ENCODE assay signal across 1 cellular context in the genomic region with DNA sequence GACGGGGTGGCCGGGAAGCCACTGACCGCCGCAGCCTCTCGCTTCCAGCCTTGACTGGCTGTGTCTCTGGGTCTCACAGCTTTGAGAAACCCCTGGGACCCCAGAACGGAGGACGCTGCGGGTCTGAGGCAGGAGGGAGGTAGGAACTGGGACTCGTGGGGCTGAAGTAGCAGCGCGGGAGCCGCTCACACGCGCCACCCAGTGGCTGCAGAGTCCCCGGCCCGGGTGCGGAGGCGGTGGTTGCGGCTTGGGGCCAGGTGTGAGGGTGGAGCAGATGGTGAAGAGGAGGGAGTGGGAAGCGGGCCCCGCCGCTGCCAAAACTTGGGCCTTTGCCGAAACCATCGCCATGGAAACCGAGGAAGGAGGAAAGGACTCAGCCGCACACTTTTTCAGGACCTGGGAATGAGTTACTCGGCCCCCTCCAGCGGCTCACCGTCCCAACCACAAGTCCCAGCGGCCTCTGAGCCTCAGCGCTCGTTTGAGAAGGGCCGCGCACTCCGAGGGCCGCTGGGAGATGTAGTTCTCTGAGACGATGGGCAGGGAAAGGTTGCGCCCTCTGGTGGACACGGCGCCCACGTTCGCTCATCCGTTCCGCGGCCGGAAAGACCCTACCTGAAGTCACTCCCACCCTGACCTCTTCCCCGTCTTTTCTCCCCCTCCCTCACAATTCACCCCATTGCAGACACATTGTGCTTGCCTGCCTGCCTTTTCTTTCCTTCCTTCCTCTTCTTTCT.
TF ChIP-seq lines count a peak whose summit lies in the region.

No MANE protein-coding gene starts in this region.

TF ChIP-seq in GM12878, 131 proteins besides CTCF, POLR2A, EP300 and RAD21 (continued from another document and continues in another):
- TF ChIP-seq, protein P1, sequence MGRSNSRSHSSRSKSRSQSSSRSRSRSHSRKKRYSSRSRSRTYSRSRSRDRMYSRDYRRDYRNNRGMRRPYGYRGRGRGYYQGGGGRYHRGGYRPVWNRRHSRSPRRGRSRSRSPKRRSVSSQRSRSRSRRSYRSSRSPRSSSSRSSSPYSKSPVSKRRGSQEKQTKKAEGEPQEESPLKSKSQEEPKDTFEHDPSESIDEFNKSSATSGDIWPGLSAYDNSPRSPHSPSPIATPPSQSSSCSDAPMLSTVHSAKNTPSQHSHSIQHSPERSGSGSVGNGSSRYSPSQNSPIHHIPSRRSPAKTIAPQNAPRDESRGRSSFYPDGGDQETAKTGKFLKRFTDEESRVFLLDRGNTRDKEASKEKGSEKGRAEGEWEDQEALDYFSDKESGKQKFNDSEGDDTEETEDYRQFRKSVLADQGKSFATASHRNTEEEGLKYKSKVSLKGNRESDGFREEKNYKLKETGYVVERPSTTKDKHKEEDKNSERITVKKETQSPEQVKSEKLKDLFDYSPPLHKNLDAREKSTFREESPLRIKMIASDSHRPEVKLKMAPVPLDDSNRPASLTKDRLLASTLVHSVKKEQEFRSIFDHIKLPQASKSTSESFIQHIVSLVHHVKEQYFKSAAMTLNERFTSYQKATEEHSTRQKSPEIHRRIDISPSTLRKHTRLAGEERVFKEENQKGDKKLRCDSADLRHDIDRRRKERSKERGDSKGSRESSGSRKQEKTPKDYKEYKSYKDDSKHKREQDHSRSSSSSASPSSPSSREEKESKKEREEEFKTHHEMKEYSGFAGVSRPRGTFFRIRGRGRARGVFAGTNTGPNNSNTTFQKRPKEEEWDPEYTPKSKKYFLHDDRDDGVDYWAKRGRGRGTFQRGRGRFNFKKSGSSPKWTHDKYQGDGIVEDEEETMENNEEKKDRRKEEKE (IDR thresholded peaks at IDR 0.05): no peak
- TF ChIP-seq, protein P2, sequence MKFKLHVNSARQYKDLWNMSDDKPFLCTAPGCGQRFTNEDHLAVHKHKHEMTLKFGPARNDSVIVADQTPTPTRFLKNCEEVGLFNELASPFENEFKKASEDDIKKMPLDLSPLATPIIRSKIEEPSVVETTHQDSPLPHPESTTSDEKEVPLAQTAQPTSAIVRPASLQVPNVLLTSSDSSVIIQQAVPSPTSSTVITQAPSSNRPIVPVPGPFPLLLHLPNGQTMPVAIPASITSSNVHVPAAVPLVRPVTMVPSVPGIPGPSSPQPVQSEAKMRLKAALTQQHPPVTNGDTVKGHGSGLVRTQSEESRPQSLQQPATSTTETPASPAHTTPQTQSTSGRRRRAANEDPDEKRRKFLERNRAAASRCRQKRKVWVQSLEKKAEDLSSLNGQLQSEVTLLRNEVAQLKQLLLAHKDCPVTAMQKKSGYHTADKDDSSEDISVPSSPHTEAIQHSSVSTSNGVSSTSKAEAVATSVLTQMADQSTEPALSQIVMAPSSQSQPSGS (IDR thresholded peaks at IDR 0.05; ENCODE audit: low read length): no peak
- TF ChIP-seq, protein P3, sequence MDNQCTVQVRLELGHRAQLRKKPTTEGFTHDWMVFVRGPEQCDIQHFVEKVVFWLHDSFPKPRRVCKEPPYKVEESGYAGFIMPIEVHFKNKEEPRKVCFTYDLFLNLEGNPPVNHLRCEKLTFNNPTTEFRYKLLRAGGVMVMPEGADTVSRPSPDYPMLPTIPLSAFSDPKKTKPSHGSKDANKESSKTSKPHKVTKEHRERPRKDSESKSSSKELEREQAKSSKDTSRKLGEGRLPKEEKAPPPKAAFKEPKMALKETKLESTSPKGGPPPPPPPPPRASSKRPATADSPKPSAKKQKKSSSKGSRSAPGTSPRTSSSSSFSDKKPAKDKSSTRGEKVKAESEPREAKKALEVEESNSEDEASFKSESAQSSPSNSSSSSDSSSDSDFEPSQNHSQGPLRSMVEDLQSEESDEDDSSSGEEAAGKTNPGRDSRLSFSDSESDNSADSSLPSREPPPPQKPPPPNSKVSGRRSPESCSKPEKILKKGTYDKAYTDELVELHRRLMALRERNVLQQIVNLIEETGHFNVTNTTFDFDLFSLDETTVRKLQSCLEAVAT (IDR thresholded peaks at IDR 0.05): peak; percentile 83
- no peak for TF ChIP-seq HDAC6 (IDR thresholded peaks at IDR 0.05; ENCODE audit: unreplicated experiment)
- peak; percentile 95 for TF ChIP-seq TCF12 (IDR thresholded peaks at IDR 0.05; ENCODE audit: low read depth, low read length)
- TF ChIP-seq MTA2 (IDR thresholded peaks at IDR 0.05; ENCODE audit: low read depth): no peak
- TF ChIP-seq, protein P4, sequence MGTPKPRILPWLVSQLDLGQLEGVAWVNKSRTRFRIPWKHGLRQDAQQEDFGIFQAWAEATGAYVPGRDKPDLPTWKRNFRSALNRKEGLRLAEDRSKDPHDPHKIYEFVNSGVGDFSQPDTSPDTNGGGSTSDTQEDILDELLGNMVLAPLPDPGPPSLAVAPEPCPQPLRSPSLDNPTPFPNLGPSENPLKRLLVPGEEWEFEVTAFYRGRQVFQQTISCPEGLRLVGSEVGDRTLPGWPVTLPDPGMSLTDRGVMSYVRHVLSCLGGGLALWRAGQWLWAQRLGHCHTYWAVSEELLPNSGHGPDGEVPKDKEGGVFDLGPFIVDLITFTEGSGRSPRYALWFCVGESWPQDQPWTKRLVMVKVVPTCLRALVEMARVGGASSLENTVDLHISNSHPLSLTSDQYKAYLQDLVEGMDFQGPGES (IDR thresholded peaks at IDR 0.05): peak; percentile 23; the same call in 1 of the 2 replicates
- no peak for TF ChIP-seq ZSCAN29 (IDR thresholded peaks at IDR 0.05)
- TF ChIP-seq, protein P5, sequence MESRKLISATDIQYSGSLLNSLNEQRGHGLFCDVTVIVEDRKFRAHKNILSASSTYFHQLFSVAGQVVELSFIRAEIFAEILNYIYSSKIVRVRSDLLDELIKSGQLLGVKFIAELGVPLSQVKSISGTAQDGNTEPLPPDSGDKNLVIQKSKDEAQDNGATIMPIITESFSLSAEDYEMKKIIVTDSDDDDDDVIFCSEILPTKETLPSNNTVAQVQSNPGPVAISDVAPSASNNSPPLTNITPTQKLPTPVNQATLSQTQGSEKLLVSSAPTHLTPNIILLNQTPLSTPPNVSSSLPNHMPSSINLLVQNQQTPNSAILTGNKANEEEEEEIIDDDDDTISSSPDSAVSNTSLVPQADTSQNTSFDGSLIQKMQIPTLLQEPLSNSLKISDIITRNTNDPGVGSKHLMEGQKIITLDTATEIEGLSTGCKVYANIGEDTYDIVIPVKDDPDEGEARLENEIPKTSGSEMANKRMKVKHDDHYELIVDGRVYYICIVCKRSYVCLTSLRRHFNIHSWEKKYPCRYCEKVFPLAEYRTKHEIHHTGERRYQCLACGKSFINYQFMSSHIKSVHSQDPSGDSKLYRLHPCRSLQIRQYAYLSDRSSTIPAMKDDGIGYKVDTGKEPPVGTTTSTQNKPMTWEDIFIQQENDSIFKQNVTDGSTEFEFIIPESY (IDR thresholded peaks at IDR 0.05): peak; percentile 95
- TF ChIP-seq, protein P6, sequence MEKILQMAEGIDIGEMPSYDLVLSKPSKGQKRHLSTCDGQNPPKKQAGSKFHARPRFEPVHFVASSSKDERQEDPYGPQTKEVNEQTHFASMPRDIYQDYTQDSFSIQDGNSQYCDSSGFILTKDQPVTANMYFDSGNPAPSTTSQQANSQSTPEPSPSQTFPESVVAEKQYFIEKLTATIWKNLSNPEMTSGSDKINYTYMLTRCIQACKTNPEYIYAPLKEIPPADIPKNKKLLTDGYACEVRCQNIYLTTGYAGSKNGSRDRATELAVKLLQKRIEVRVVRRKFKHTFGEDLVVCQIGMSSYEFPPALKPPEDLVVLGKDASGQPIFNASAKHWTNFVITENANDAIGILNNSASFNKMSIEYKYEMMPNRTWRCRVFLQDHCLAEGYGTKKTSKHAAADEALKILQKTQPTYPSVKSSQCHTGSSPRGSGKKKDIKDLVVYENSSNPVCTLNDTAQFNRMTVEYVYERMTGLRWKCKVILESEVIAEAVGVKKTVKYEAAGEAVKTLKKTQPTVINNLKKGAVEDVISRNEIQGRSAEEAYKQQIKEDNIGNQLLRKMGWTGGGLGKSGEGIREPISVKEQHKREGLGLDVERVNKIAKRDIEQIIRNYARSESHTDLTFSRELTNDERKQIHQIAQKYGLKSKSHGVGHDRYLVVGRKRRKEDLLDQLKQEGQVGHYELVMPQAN (conservative IDR thresholded peaks at IDR 0.05): no peak; the same call in 1 of the 2 replicates
- TF ChIP-seq NFIC (IDR thresholded peaks at IDR 0.05; ENCODE audit: low read depth, low read length): no peak
- peak; percentile 22 for TF ChIP-seq MXI1 (IDR thresholded peaks at IDR 0.05; ENCODE audit: low read depth, low read length)
- no peak for TF ChIP-seq MTA3 (IDR thresholded peaks at IDR 0.05; ENCODE audit: borderline replicate concordance, low read length)
- 0 out of 2 replicates have a peak, but pooled peaks have one; percentile 37 for TF ChIP-seq PAX5 (IDR thresholded peaks at IDR 0.05; ENCODE audit: borderline replicate concordance, low read depth, low read length)
- no peak for TF ChIP-seq POLR2AphosphoS2 (IDR thresholded peaks at IDR 0.05; ENCODE audit: low read depth, low read length)
- no peak for TF ChIP-seq CBX5 (IDR thresholded peaks at IDR 0.05; ENCODE audit: low read depth)
- no peak for TF ChIP-seq FOS (IDR thresholded peaks at IDR 0.05; ENCODE audit: borderline replicate concordance, extremely low read depth, insufficient read length)
- no peak for TF ChIP-seq NFYA (IDR thresholded peaks at IDR 0.05; ENCODE audit: borderline replicate concordance, low read depth, low read length)
- no peak for TF ChIP-seq FOXM1 (IDR thresholded peaks at IDR 0.05; ENCODE audit: low read depth, low read length)
- TF ChIP-seq BHLHE40 (IDR thresholded peaks at IDR 0.05; ENCODE audit: borderline replicate concordance in 1 of 2, low read depth in 2 of 2, low read length in 1 of 2): peak in 1 of 2 experiments; percentile 74; a peak in 2 of 4 replicates
- TF ChIP-seq, protein P7, sequence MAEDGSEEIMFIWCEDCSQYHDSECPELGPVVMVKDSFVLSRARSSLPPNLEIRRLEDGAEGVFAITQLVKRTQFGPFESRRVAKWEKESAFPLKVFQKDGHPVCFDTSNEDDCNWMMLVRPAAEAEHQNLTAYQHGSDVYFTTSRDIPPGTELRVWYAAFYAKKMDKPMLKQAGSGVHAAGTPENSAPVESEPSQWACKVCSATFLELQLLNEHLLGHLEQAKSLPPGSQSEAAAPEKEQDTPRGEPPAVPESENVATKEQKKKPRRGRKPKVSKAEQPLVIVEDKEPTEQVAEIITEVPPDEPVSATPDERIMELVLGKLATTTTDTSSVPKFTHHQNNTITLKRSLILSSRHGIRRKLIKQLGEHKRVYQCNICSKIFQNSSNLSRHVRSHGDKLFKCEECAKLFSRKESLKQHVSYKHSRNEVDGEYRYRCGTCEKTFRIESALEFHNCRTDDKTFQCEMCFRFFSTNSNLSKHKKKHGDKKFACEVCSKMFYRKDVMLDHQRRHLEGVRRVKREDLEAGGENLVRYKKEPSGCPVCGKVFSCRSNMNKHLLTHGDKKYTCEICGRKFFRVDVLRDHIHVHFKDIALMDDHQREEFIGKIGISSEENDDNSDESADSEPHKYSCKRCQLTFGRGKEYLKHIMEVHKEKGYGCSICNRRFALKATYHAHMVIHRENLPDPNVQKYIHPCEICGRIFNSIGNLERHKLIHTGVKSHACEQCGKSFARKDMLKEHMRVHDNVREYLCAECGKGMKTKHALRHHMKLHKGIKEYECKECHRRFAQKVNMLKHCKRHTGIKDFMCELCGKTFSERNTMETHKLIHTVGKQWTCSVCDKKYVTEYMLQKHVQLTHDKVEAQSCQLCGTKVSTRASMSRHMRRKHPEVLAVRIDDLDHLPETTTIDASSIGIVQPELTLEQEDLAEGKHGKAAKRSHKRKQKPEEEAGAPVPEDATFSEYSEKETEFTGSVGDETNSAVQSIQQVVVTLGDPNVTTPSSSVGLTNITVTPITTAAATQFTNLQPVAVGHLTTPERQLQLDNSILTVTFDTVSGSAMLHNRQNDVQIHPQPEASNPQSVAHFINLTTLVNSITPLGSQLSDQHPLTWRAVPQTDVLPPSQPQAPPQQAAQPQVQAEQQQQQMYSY (CRISPR knock-in tag; IDR thresholded peaks at IDR 0.05): no peak
- no peak for TF ChIP-seq SMAD5 (IDR thresholded peaks at IDR 0.05; ENCODE audit: low read depth)
- no peak for TF ChIP-seq JUNB (IDR thresholded peaks at IDR 0.05)
- TF ChIP-seq NR2F1 (conservative IDR thresholded peaks at IDR 0.05): peak; percentile 70
- no peak for TF ChIP-seq BRCA1 (IDR thresholded peaks at IDR 0.05; ENCODE audit: low read depth, low read length)
- no peak for TF ChIP-seq SMAD1 (IDR thresholded peaks at IDR 0.05; ENCODE audit: low read depth, partially characterized antibody)
- peak; percentile 63 for TF ChIP-seq SP1 (IDR thresholded peaks at IDR 0.05; ENCODE audit: low read depth, low read length)
- TF ChIP-seq RCOR1 (conservative IDR thresholded peaks at IDR 0.05; ENCODE audit: low read depth, low read length): no peak
- TF ChIP-seq, protein P8, sequence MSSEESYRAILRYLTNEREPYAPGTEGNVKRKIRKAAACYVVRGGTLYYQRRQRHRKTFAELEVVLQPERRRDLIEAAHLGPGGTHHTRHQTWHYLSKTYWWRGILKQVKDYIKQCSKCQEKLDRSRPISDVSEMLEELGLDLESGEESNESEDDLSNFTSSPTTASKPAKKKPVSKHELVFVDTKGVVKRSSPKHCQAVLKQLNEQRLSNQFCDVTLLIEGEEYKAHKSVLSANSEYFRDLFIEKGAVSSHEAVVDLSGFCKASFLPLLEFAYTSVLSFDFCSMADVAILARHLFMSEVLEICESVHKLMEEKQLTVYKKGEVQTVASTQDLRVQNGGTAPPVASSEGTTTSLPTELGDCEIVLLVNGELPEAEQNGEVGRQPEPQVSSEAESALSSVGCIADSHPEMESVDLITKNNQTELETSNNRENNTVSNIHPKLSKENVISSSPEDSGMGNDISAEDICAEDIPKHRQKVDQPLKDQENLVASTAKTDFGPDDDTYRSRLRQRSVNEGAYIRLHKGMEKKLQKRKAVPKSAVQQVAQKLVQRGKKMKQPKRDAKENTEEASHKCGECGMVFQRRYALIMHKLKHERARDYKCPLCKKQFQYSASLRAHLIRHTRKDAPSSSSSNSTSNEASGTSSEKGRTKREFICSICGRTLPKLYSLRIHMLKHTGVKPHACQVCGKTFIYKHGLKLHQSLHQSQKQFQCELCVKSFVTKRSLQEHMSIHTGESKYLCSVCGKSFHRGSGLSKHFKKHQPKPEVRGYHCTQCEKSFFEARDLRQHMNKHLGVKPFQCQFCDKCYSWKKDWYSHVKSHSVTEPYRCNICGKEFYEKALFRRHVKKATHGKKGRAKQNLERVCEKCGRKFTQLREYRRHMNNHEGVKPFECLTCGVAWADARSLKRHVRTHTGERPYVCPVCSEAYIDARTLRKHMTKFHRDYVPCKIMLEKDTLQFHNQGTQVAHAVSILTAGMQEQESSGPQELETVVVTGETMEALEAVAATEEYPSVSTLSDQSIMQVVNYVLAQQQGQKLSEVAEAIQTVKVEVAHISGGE (CRISPR knock-in tag; IDR thresholded peaks at IDR 0.05): no peak
- peak; percentile 82 for TF ChIP-seq SMARCA5 (IDR thresholded peaks at IDR 0.05)
- no peak for TF ChIP-seq HDGF (IDR thresholded peaks at IDR 0.05)
- TF ChIP-seq, protein P9, sequence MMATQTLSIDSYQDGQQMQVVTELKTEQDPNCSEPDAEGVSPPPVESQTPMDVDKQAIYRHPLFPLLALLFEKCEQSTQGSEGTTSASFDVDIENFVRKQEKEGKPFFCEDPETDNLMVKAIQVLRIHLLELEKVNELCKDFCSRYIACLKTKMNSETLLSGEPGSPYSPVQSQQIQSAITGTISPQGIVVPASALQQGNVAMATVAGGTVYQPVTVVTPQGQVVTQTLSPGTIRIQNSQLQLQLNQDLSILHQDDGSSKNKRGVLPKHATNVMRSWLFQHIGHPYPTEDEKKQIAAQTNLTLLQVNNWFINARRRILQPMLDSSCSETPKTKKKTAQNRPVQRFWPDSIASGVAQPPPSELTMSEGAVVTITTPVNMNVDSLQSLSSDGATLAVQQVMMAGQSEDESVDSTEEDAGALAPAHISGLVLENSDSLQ (IDR thresholded peaks at IDR 0.05): 0 out of 2 replicates have a peak, but pooled peaks have one; percentile 19
- TF ChIP-seq WRNIP1 (IDR thresholded peaks at IDR 0.05; ENCODE audit: borderline replicate concordance, low read depth, low read length): no peak
- peak; percentile 99 for TF ChIP-seq TCF3 (IDR thresholded peaks at IDR 0.05; ENCODE audit: borderline replicate concordance, insufficient read depth, low read depth, low read length)
- TF ChIP-seq DPF2 (IDR thresholded peaks at IDR 0.05): peak; percentile 94
- TF ChIP-seq NR2C2 (IDR thresholded peaks at IDR 0.05; ENCODE audit: borderline replicate concordance, control insufficient read depth, insufficient read length, low read depth): no peak
- TF ChIP-seq SUZ12 (IDR thresholded peaks at IDR 0.05; ENCODE audit: unreplicated experiment): no peak
- TF ChIP-seq JUND (IDR thresholded peaks at IDR 0.05; ENCODE audit: low read depth, low read length): no peak
